13 cellular contexts compared by ENCODE assay signal in genomic region chr1:184049836-184050468, GRCh38. TPM values are rescaled to one million over a fixed set of nuclear protein-coding genes. Genes with fewer than 3 reads are reported as not detected.
A peak's percentile ranks its signal among the peaks of the same experiment; 100 is the strongest.
DNase-seq lines count a peak whose midpoint lies in the region; ATAC-seq and TF ChIP-seq lines count a peak whose summit lies in the region.
"Had no signal": no experiment of that assay in that cellular context is flagged by ENCODE, and none has a peak within 500 bp of the region (broad histone marks: within the 10 kb centered on the region; RNA-seq: fewer than 3 reads in every experiment).

No MANE protein-coding gene starts in this region.

- peaks cover 9% of the 10 kb centered on the region; the same call in 1 of the 2 replicates for H3K27me3 ChIP-seq in iPS-20b (ENCODE audit: insufficient read depth, low read length)
- H3K27me3 ChIP-seq in vagina = no peaks in the 10 kb centered on the region
- H3K27me3 ChIP-seq: uterus had no signal

- H3K27me3 Mint-ChIP-seq in stimulated activated naive CD8-positive, alpha-beta T cell treated with anti-CD3 and anti-CD28 coated beads, Interleukin-15, Interleukin-2, amounts not matched to agents 100 ng/mL and 50 ng/mL, for 24 hours = peaks cover 36% of the 10 kb centered on the region
- H3K27me3 Mint-ChIP-seq in T-helper 17 cell = peaks cover 32% of the 10 kb centered on the region

- H3K36me3 ChIP-seq in iPS-20b (ENCODE audit: insufficient read depth, low read depth, low read length) = no peaks in the 10 kb centered on the region; the same call in 1 of the 2 replicates
- H3K36me3 ChIP-seq in vagina = no peaks in the 10 kb centered on the region
- H3K36me3 ChIP-seq: uterus had no signal

- H3K4me3 ChIP-seq in iPS-20b (ENCODE audit: low read length) (no peak overlapping the region), vagina (no peak overlapping the region)

- H3K4me3 Mint-ChIP-seq in stimulated activated naive CD8-positive, alpha-beta T cell treated with anti-CD3 and anti-CD28 coated beads, Interleukin-15, Interleukin-2, amounts not matched to agents 100 ng/mL and 50 ng/mL, for 24 hours = no peak overlapping the region
- H3K4me3 Mint-ChIP-seq in T-helper 17 cell = peak overlapping the region; percentile 96

- no peak for ATAC-seq in stimulated activated naive CD8-positive, alpha-beta T cell treated with anti-CD3 and anti-CD28 coated beads, Interleukin-15, Interleukin-2, amounts not matched to agents 100 U/mL and 50 U/mL, for 24 hours
- no peak for ATAC-seq in T-helper 17 cell
- ATAC-seq in HG03378 (IDR thresholded peaks at IDR 0.05; ENCODE audit: unreplicated experiment) = no peak
- ATAC-seq: foreskin keratinocyte had no signal

- H3K4me1 Mint-ChIP-seq in stimulated activated naive CD8-positive, alpha-beta T cell treated with anti-CD3 and anti-CD28 coated beads, Interleukin-15, Interleukin-2, amounts not matched to agents 100 ng/mL and 50 ng/mL, for 24 hours (ENCODE audit: low read depth) = peaks cover 38% of the 10 kb centered on the region
- H3K4me1 Mint-ChIP-seq in T-helper 17 cell = peaks cover 32% of the 10 kb centered on the region

- H3K9me3 ChIP-seq in T-helper 17 cell (ENCODE audit: control insufficient read depth, low read length, poor library complexity, severe bottlenecking) (no peaks in the 10 kb centered on the region), iPS-20b (ENCODE audit: insufficient read depth, low read depth, low read length) (no peaks in the 10 kb centered on the region), vagina (no peaks in the 10 kb centered on the region)
- H3K9me3 ChIP-seq: uterus had no signal

- peaks cover 22% of the 10 kb centered on the region for H3K36me3 Mint-ChIP-seq in stimulated activated naive CD8-positive, alpha-beta T cell treated with anti-CD3 and anti-CD28 coated beads, Interleukin-15, Interleukin-2, amounts not matched to agents 100 ng/mL and 50 ng/mL, for 24 hours (ENCODE audit: low read depth)
- H3K36me3 Mint-ChIP-seq in T-helper 17 cell (ENCODE audit: low read depth) = peaks cover 5% of the 10 kb centered on the region

- peak overlapping the region; percentile 97 for H3K27ac Mint-ChIP-seq in stimulated activated naive CD8-positive, alpha-beta T cell treated with anti-CD3 and anti-CD28 coated beads, Interleukin-15, Interleukin-2, amounts not matched to agents 100 ng/mL and 50 ng/mL, for 24 hours
- peak overlapping the region; percentile 93 for H3K27ac Mint-ChIP-seq in T-helper 17 cell

- no peak for TF ChIP-seq CTCF in vagina (IDR thresholded peaks at IDR 0.05)

- H3K4me1 ChIP-seq in iPS-20b (ENCODE audit: insufficient read depth, low read length) = peaks cover 40% of the 10 kb centered on the region
- H3K4me1 ChIP-seq in vagina = peaks cover 30% of the 10 kb centered on the region

- H3K27ac ChIP-seq in iPS-20b (ENCODE audit: low read length) = no peak overlapping the region
- H3K27ac ChIP-seq in vagina = no peak overlapping the region

- H3K9me3 Mint-ChIP-seq in stimulated activated naive CD8-positive, alpha-beta T cell treated with anti-CD3 and anti-CD28 coated beads, Interleukin-15, Interleukin-2, amounts not matched to agents 100 ng/mL and 50 ng/mL, for 24 hours = peaks cover 7% of the 10 kb centered on the region

- intact Hi-C loops in vagina (cut with DNase I) = no loop called here

- DNase-seq in stimulated activated naive CD8-positive, alpha-beta T cell treated with anti-CD3 and anti-CD28 coated beads, Interleukin-15, Interleukin-2, amounts not matched to agents 100 U/mL and 50 U/mL, for 24 hours = no peak
- DNase-seq in T-helper 17 cell (no peak), DMS79 treated with DMSO at 0.1 percent for 48 hours (lab: John Stamatoyannopoulos, UW) (no peak), vagina (ENCODE audit: extremely low spot score in 2 of 2) (no peak), SK-N-DZ (ENCODE audit: low spot score) (no peak)
- DNase-seq: foreskin keratinocyte; NCI-H1694 treated with DMSO at 0.1 percent for 48 hours; NCI-H510A; stimulated activated CD4-positive, alpha-beta T cell treated with anti-CD3 and anti-CD28 coated beads, Interleukin-2, amount 100 ng/mL, for 24 hours; uterus had no signal

- no peak for TF ChIP-seq POLR2A in vagina (IDR thresholded peaks at IDR 0.05)

- peak overlapping the region; percentile 95; the same call in 1 of the 2 replicates for H3K9ac ChIP-seq in iPS-20b (ENCODE audit: low read depth, low read length)

RNA-seq across cellular contexts. Expression of gene TSEN15, which starts 1.6 kb away (rescaled TPM):
- total RNA-seq in T-helper 17 cell (10 to 100 TPM; 19.6 to 21.4 TPM), vagina (18.4 TPM)
- 73.6 and 89.2 TPM in 2 replicates for polyA plus RNA-seq in SK-N-DZ (2014; cell fraction: cytosol; rRNA removed)
- 46.6 and 74.9 TPM in 2 replicates for polyA plus RNA-seq in SK-N-DZ (2014; cell fraction: nucleus; rRNA removed)

RNA-seq across cellular contexts. Expression of gene COLGALT2, which starts 12.4 kb away (rescaled TPM):
- under 1 TPM; 0.26 to 0.40 TPM for total RNA-seq in T-helper 17 cell
- 2.2 TPM for total RNA-seq in vagina
- 1.5 and 2.4 TPM in 2 replicates for polyA plus RNA-seq in SK-N-DZ (2014; cell fraction: cytosol; rRNA removed)
- polyA plus RNA-seq in SK-N-DZ (2014; cell fraction: nucleus; rRNA removed) = 1.5 and 3.1 TPM in 2 replicates
